15 cellular contexts compared by ENCODE assay signal in genomic region chr4:26029512-26030131, GRCh38.
A peak's percentile ranks its signal among the peaks of the same experiment; 100 is the strongest.
DNase-seq lines count a peak whose midpoint lies in the region; FAIRE-seq and TF ChIP-seq lines count a peak whose summit lies in the region.
"Had no signal": no experiment of that assay in that cellular context is flagged by ENCODE, and none has a peak within 500 bp of the region (broad histone marks: within the 10 kb centered on the region; RNA-seq: fewer than 3 reads in every experiment).

No MANE protein-coding gene starts in this region.

- H4K8ac ChIP-seq in H1 (ENCODE audit: extremely low read depth, insufficient read depth, low read length): peak overlapping the region; percentile 83; the same call in 1 of the 2 replicates

- peak; percentile 26 for DNase-seq in NCI-H82 (lab: John Stamatoyannopoulos, UW)
- no peak for DNase-seq in NCI-H82 treated with DMSO at 0.1 percent for 48 hours (lab: John Stamatoyannopoulos, UW; ENCODE audit: unreplicated experiment)
- DNase-seq in H1 (ENCODE audit: low read depth in 1 of 2, low spot score in 2 of 2): peak in 1 of 2 experiments; percentile 59
- no peak for DNase-seq in osteoblast (ENCODE audit: insufficient read length, low spot score, missing footprints)
- DNase-seq in iPS-NIHi11 (ENCODE audit: low spot score): no peak
- no peak for DNase-seq in MV-4-11 (lab: John Stamatoyannopoulos, UW)
- no peak for DNase-seq in brain microvascular endothelial cell
- DNase-seq: effector CD4-positive, alpha-beta T cell; GDM1; NCI-H2081 treated with DMSO at 0.1 percent for 48 hours had no signal

- no peaks in the 10 kb centered on the region for H3K36me3 ChIP-seq in HUES48 (ENCODE audit: control insufficient read depth, insufficient read depth, low read length)
- H3K36me3 ChIP-seq in H1 (ENCODE audit: control insufficient read depth in 2 of 4, insufficient read depth in 4 of 4, low read length in 3 of 4): peaks cover 0 to 4% (median 0%) of the 10 kb centered on the region in 4 experiments; a peak in 1 of 8 replicates
- no peaks in the 10 kb centered on the region for H3K36me3 ChIP-seq in osteoblast (ENCODE audit: insufficient read depth, low read length)
- no peaks in the 10 kb centered on the region for H3K36me3 ChIP-seq in brain microvascular endothelial cell (replicated peaks)
- H3K36me3 ChIP-seq: spleen had no signal

- TF ChIP-seq CTCF in H1 (IDR thresholded peaks at IDR 0.05; ENCODE audit: control extremely low read depth in 1 of 3, insufficient read depth in 1 of 3, low read depth in 1 of 3, low read length in 3 of 3) (no peak), osteoblast (IDR thresholded peaks at IDR 0.05; ENCODE audit: extremely low read depth, low read depth, low read length) (no peak), brain microvascular endothelial cell (IDR thresholded peaks at IDR 0.05; ENCODE audit: low read depth, low read length, missing control alignments) (no peak)

- H3K79me2 ChIP-seq in H1 (ENCODE audit: control insufficient read depth in 1 of 2, insufficient read depth in 2 of 2, low read length in 2 of 2) (no peaks in the 10 kb centered on the region), osteoblast (ENCODE audit: insufficient read depth, low read length) (no peaks in the 10 kb centered on the region)

- H3K4me1 ChIP-seq in HUES48 (ENCODE audit: control insufficient read depth, insufficient read depth, low read length) (peaks cover 38% of the 10 kb centered on the region), H1 (replicated peaks in 1 of 4; ENCODE audit: control insufficient read depth in 3 of 4, insufficient read depth in 4 of 4, low read length in 3 of 4) (peaks cover 9 to 32% (median 20%) of the 10 kb centered on the region in 4 experiments), osteoblast (ENCODE audit: insufficient read depth, low read length) (peaks cover 34% of the 10 kb centered on the region)
- H3K4me1 ChIP-seq: psoas muscle had no signal

- POLR2A ChIA-PET in H1 (lab: Charles Lee; ENCODE audit: partially characterized antibody): interaction anchor here (0.6 to 3.7 kb wide), 43 partner anchors 8 to 850 kb away, joined by 3 to 29 read pairs (median 4); partner anchors contain the start of genes RBPJ, SLC34A2 and SMIM20

- peak overlapping the region; percentile 89 for H4K5ac ChIP-seq in H1 (ENCODE audit: insufficient read length, low read depth, low read length)

- peak overlapping the region; percentile 97 for H3K18ac ChIP-seq in H1 (ENCODE audit: extremely low read depth, low read length)

- H2BK5ac ChIP-seq in H1 (ENCODE audit: low read depth, low read length): peak overlapping the region; percentile 100

- H4K91ac ChIP-seq in H1 (replicated peaks; ENCODE audit: insufficient read length, low read length): peak overlapping the region; percentile 98

- H3K23ac ChIP-seq in H1 (ENCODE audit: insufficient read length): no peak overlapping the region

- CTCF ChIA-PET in H1 (lab: Charles Lee; ENCODE audit: partially characterized antibody): interaction anchor here (0.7 to 4.3 kb wide), 29 partner anchors 9 to 428 kb away, joined by 3 to 25 read pairs (median 5); no protein-coding TSS in a partner anchor

- in situ Hi-C loops in brain microvascular endothelial cell (cut with HindIII; ENCODE audit: low pct_ligation_motif_present, low sequenced_read_pairs): no loop called here

- TF ChIP-seq RAD21 in H1 (IDR thresholded peaks at IDR 0.05 in 1 of 2, conservative IDR thresholded peaks at IDR 0.05 in 1 of 2; ENCODE audit: low read depth in 2 of 2, low read length in 2 of 2): no peak

- H3K4me2 ChIP-seq in H1 (ENCODE audit: insufficient read depth in 1 of 2, low read depth in 2 of 2, low read length in 2 of 2) (peak overlapping the region; percentile 94), osteoblast (ENCODE audit: insufficient read depth, low read length) (no peak overlapping the region)
- H3K4me2 ChIP-seq: KMS-11 had no signal

- H2BK15ac ChIP-seq in H1 (ENCODE audit: low read length): peak overlapping the region; percentile 98; the same call in 1 of the 2 replicates

- peak overlapping the region; percentile 95 for H2BK12ac ChIP-seq in H1 (ENCODE audit: low read depth, low read length)

- peak overlapping the region; percentile 94 for H3K27ac ChIP-seq in HUES48 (ENCODE audit: low read depth, low read length)
- H3K27ac ChIP-seq in H1 (ENCODE audit: low read depth, low read length): peak overlapping the region; percentile 95
- H3K27ac ChIP-seq in osteoblast (ENCODE audit: low read depth, low read length): peak overlapping the region; percentile 88
- no peak overlapping the region for H3K27ac ChIP-seq in brain microvascular endothelial cell
- H3K27ac ChIP-seq: KMS-11, psoas muscle had no signal

- peaks cover 18% of the 10 kb centered on the region for H3K23me2 ChIP-seq in H1 (ENCODE audit: low read depth, low read length)

- TF ChIP-seq EP300 in H1 (IDR thresholded peaks at IDR 0.05; ENCODE audit: borderline replicate concordance in 1 of 2, low read depth in 2 of 2, low read length in 2 of 2): no peak

- H3K9me3 ChIP-seq in HUES48 (ENCODE audit: control insufficient read depth, insufficient read depth, low read length) (0 out of 2 replicates have a peak, but pooled peaks cover 4% of the 10 kb centered on the region), H1 (ENCODE audit: insufficient read depth in 2 of 2, low read depth in 1 of 2, low read length in 1 of 2) (peaks cover 7% of the 10 kb centered on the region in 2 experiments; a peak in 3 of 4 replicates), osteoblast (ENCODE audit: low read depth, low read length) (no peaks in the 10 kb centered on the region)
- H3K9me3 ChIP-seq: psoas muscle, spleen had no signal

- H2BK120ac ChIP-seq in H1 (replicated peaks; ENCODE audit: low read depth, low read length): peak overlapping the region; percentile 49

- no peak for FAIRE-seq in H1 (lab: Jason Lieb, UNC)
- FAIRE-seq: GM12878 had no signal

- H3K27me3 ChIP-seq in HUES48 (ENCODE audit: control insufficient read depth, insufficient read depth, low read length): no peaks in the 10 kb centered on the region
- H3K27me3 ChIP-seq in H1 (replicated peaks in 1 of 4; ENCODE audit: control insufficient read depth in 3 of 4, extremely low read depth in 1 of 4, insufficient read depth in 3 of 4, low read length in 3 of 4): no peaks in the 10 kb centered on the region
- H3K27me3 ChIP-seq in osteoblast (ENCODE audit: insufficient read depth, low read length): no peaks in the 10 kb centered on the region
- H3K27me3 ChIP-seq in brain microvascular endothelial cell (replicated peaks): no peaks in the 10 kb centered on the region

- no peaks in the 10 kb centered on the region for H4K20me1 ChIP-seq in H1 (replicated peaks in 1 of 2; ENCODE audit: control insufficient read depth in 1 of 2, insufficient read depth in 2 of 2, low read length in 2 of 2)
- H4K20me1 ChIP-seq in osteoblast (ENCODE audit: insufficient read depth, low read length): no peaks in the 10 kb centered on the region

- no peaks in the 10 kb centered on the region for H3K79me1 ChIP-seq in H1 (ENCODE audit: low read depth, low read length)

- H2BK20ac ChIP-seq in H1 (ENCODE audit: low read length): peak overlapping the region; percentile 98

- WGBS in H1 (ENCODE audit: extremely low coverage in 1 of 2, insufficient coverage in 1 of 2, insufficient read length in 1 of 2, insufficient replicate concordance in 2 of 2, low coverage in 1 of 2, low lambda C conversion rate in 2 of 2, missing lambda C conversion rate in 1 of 2), 2 experiments: 8% methylated on average over 19 of the region's 19 CpGs; no CpG with 5 or more reads in 1 of the 2 experiments

- peak overlapping the region; percentile 96 for H2AK5ac ChIP-seq in H1 (ENCODE audit: low read depth, low read length)

- H2AFZ ChIP-seq in H1 (ENCODE audit: low read length): no peak overlapping the region
- peak overlapping the region; percentile 20 for H2AFZ ChIP-seq in osteoblast (ENCODE audit: low read length)

- peak in 1 of 2 experiments; percentile 48; a peak in 2 of 3 replicates for TF ChIP-seq POLR2A in H1 (IDR thresholded peaks at IDR 0.05; ENCODE audit: control extremely low read depth in 1 of 2, low read depth in 2 of 2, low read length in 2 of 2)

- peak overlapping the region; percentile 69 for H3K9ac ChIP-seq in HUES48 (ENCODE audit: low read depth, low read length)
- peak overlapping the region; percentile 61 to 79 (median 74) for H3K9ac ChIP-seq in H1 (replicated peaks in 1 of 4; ENCODE audit: extremely low read depth in 1 of 4, low read depth in 3 of 4, low read length in 3 of 4)
- H3K9ac ChIP-seq: KMS-11 had no signal

- peak overlapping the region; percentile 54 for H3K4me3 ChIP-seq in HUES48 (ENCODE audit: low read depth, low read length)
- peak overlapping the region; percentile 44 to 63 (median 52) for H3K4me3 ChIP-seq in H1 (ENCODE audit: extremely low read depth in 1 of 4, insufficient read depth in 2 of 4, low read depth in 3 of 4, low read length in 4 of 4)
- H3K4me3 ChIP-seq in osteoblast (ENCODE audit: insufficient read depth, low read length): no peak overlapping the region
- H3K4me3 ChIP-seq in brain microvascular endothelial cell (ENCODE audit: low read depth, low read length): no peak overlapping the region
- H3K4me3 ChIP-seq: GM12878, psoas muscle had no signal

- peak overlapping the region; percentile 96 for H3K56ac ChIP-seq in H1 (replicated peaks; ENCODE audit: insufficient read length, low read depth, low read length)

- H3K4ac ChIP-seq in H1 (replicated peaks; ENCODE audit: insufficient read length, low read depth, low read length): peak overlapping the region; percentile 54

- peak overlapping the region; percentile 67 for H3K14ac ChIP-seq in H1 (ENCODE audit: insufficient read length)

TF ChIP-seq in H1, 55 proteins besides CTCF, POLR2A, EP300 and RAD21:
- TF ChIP-seq TAF7 (optimal IDR thresholded peaks at IDR 0.05; ENCODE audit: borderline replicate concordance, low read depth, low read length): peak; percentile 3
- TF ChIP-seq JUND (IDR thresholded peaks at IDR 0.05; ENCODE audit: low read length): no peak
- TF ChIP-seq POLR2AphosphoS5 (IDR thresholded peaks at IDR 0.05; ENCODE audit: low read depth, low read length): no peak; the same call in 1 of the 2 replicates
TF ChIP-seq in H1: peak in this region for 1.

Comparison
In these comparisons a context has a peak if more than half of its experiments do, and no peak if none do; other contexts are left out.
1. H3K4me3 ChIP-seq: peak in HUES48 (single experiment) and H1 (4 of 4); none in osteoblast (single experiment) and brain microvascular endothelial cell (single experiment).